ENCODE assay signal across 12 cellular contexts in the genomic region with DNA sequence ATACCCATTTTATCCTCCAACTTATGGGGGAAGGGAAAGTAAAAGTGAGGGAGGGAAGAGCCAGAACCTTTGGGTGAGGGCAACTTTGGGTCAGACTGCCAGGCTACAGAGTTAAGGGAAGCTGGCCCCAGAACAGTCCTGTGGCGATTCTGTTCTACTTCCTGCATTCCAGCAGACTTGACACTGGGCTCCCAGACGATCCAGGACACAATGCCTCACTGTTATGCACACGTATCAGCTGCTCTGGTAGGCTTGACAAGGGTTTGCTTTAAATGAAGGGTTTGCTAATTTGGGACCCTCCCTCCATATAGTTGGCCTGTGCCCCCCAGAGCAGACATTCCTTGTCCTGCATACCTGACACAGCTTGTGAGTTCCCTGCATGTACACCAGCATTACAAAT. TPM values are rescaled to one million over a fixed set of nuclear protein-coding genes. Genes with fewer than 3 reads are reported as not detected.
A peak's percentile ranks its signal among the peaks of the same experiment; 100 is the strongest.
DNase-seq lines count a peak whose midpoint lies in the region; ATAC-seq, FAIRE-seq and TF ChIP-seq lines count a peak whose summit lies in the region.
"Had no signal": no experiment of that assay in that cellular context is flagged by ENCODE, and none has a peak within 500 bp of the region (broad histone marks: within the 10 kb centered on the region; RNA-seq: fewer than 3 reads in every experiment).

No MANE protein-coding gene starts in this region.

- DNase-seq in G401 (ENCODE audit: low spot score) (peak; percentile 36), astrocyte (ENCODE audit: low read depth) (peak; percentile 37), left ventricle myocardium inferior (no peak), pancreas (peak in 2 of 6 donors; percentile 45 to 48), kidney (no peak)
- no peak for DNase-seq in stimulated activated CD4-positive, alpha-beta T cell treated with anti-CD3 and anti-CD28 coated beads, Interleukin-2, amount 100 ng/mL, for 24 hours
- no peak for DNase-seq in stimulated activated CD4-positive, alpha-beta T cell treated with anti-CD3 and anti-CD28 coated beads, Interleukin-4, amount 100 ng/mL, for 1 hour
- DNase-seq: central memory CD4-positive, alpha-beta T cell; NCI-H1092; NCI-H69 had no signal

- in situ Hi-C loops in G401 (cut with HindIII; ENCODE audit: low sequenced_read_pairs) = no loop called here

- peaks cover 37% of the 10 kb centered on the region for H4K20me1 ChIP-seq in astrocyte (ENCODE audit: insufficient read depth, low read length)

- H3K9ac ChIP-seq in astrocyte (ENCODE audit: low read length) (peak overlapping the region; percentile 0), kidney (ENCODE audit: low read length in 2 of 2) (no peak overlapping the region)

- H3K4me1 ChIP-seq in astrocyte (ENCODE audit: insufficient read depth, low read length) (no peaks in the 10 kb centered on the region), left ventricle myocardium inferior (peaks cover 44% of the 10 kb centered on the region), pancreas (no peaks in the 10 kb centered on the region), kidney (ENCODE audit: control insufficient read depth in 1 of 2, insufficient read depth in 1 of 2, low read depth in 1 of 2, low read length in 2 of 2) (no peaks in the 10 kb centered on the region)

- H3K79me2 ChIP-seq in astrocyte (ENCODE audit: insufficient read depth, low read length) = peaks cover 10% of the 10 kb centered on the region

- TF ChIP-seq CTCF in astrocyte (IDR thresholded peaks at IDR 0.05; ENCODE audit: insufficient read depth, low read depth, low read length) (no peak), left ventricle myocardium inferior (IDR thresholded peaks at IDR 0.05; ENCODE audit: borderline replicate concordance) (no peak), pancreas (IDR thresholded peaks at IDR 0.05) (no peak), kidney (IDR thresholded peaks at IDR 0.05; ENCODE audit: borderline replicate concordance, extremely low read depth, insufficient read depth) (no peak)

- ATAC-seq in pancreas = peak; percentile 58 to 86 (median 72)
- no peak for ATAC-seq in GM19455 (IDR thresholded peaks at IDR 0.05; ENCODE audit: unreplicated experiment)

- H3K4me1 Mint-ChIP-seq in astrocyte (ENCODE audit: low read depth, unreplicated experiment) = peaks cover 13% of the 10 kb centered on the region

- H3K4me3 Mint-ChIP-seq in astrocyte (ENCODE audit: unreplicated experiment) = no peak overlapping the region

- WGBS in pancreas, 2 donors = 49 to 53% methylated on average over 3 of the region's 3 CpGs

- H3K27me3 Mint-ChIP-seq in astrocyte (ENCODE audit: low read depth, unreplicated experiment) = no peaks in the 10 kb centered on the region

- intact Hi-C loops in left ventricle myocardium inferior (cut with micrococcal nuclease) = no loop called here
- intact Hi-C loops in pancreas (cut with DNase I) = no loop called here
- intact Hi-C loops in kidney (cut with DNase I) = no loop called here

- H3K27me3 ChIP-seq in astrocyte (ENCODE audit: insufficient read depth, low read length) (no peaks in the 10 kb centered on the region), left ventricle myocardium inferior (ENCODE audit: low read depth) (no peaks in the 10 kb centered on the region), pancreas (no peaks in the 10 kb centered on the region)

- no peak overlapping the region for H3K27ac ChIP-seq in astrocyte (ENCODE audit: low read depth, low read length)
- H3K27ac ChIP-seq in left ventricle myocardium inferior (replicated peaks) = peak overlapping the region; percentile 57
- H3K27ac ChIP-seq in pancreas = peak overlapping the region; percentile 46 to 75 (median 72)
- no peak overlapping the region for H3K27ac ChIP-seq in kidney (ENCODE audit: low read depth in 2 of 2, low read length in 2 of 2)

- H3K36me3 Mint-ChIP-seq in astrocyte (ENCODE audit: low read depth, unreplicated experiment) = peaks cover 9% of the 10 kb centered on the region

- H3K9me3 ChIP-seq in astrocyte (ENCODE audit: insufficient read depth, low read depth, low read length) = no peaks in the 10 kb centered on the region
- H3K9me3 ChIP-seq in left ventricle myocardium inferior (replicated peaks) = no peaks in the 10 kb centered on the region
- H3K9me3 ChIP-seq in pancreas = no peaks in the 10 kb centered on the region
- H3K9me3 ChIP-seq in kidney (ENCODE audit: control insufficient read depth in 1 of 2, low read length in 2 of 2) = no peaks in the 10 kb centered on the region

- no peak overlapping the region for H2AFZ ChIP-seq in astrocyte (ENCODE audit: low read depth, low read length)

- no peaks in the 10 kb centered on the region for H3K9me3 Mint-ChIP-seq in astrocyte (ENCODE audit: unreplicated experiment)

- H3K4me2 ChIP-seq in astrocyte (ENCODE audit: low read length) = no peak overlapping the region

- H3K27ac Mint-ChIP-seq in astrocyte (ENCODE audit: unreplicated experiment) = no peak overlapping the region

- H3K4me3 ChIP-seq in astrocyte (ENCODE audit: insufficient read depth, low read depth, low read length) (no peak overlapping the region), left ventricle myocardium inferior (no peak overlapping the region), pancreas (no peak overlapping the region), kidney (ENCODE audit: low read length in 2 of 2) (no peak overlapping the region)

- H3K36me3 ChIP-seq in astrocyte (ENCODE audit: insufficient read depth, low read length) = peaks cover 39% of the 10 kb centered on the region
- peaks cover 93% of the 10 kb centered on the region for H3K36me3 ChIP-seq in left ventricle myocardium inferior
- H3K36me3 ChIP-seq in pancreas = peaks cover 0 to 54% (median 35%) of the 10 kb centered on the region in 3 donors
- H3K36me3 ChIP-seq in kidney (ENCODE audit: control insufficient read depth in 1 of 2, insufficient read depth in 2 of 2, low read length in 2 of 2) = peaks cover 47 to 48% of the 10 kb centered on the region in 2 donors

- FAIRE-seq in astrocyte (lab: Jason Lieb, UNC) (no peak), pancreas (lab: Jason Lieb, UNC) (no peak), kidney (lab: Jason Lieb, UNC) (no peak)
- FAIRE-seq: urothelium cell line had no signal

RNA-seq across cellular contexts. Expression of a gene that starts 10.7 kb away (rescaled TPM):
- 28.2 and 37.3 TPM in 2 replicates for total RNA-seq in G401 (2014; rRNA removed; shearing (Covaris generic))
- total RNA-seq in astrocyte (39.5 and 45.6 TPM in 2 replicates), left ventricle myocardium inferior (54.0 TPM), pancreas (10 to 100 TPM; 25.9 to 48.6 (median 31.6) TPM), kidney (70.9 TPM)
- polyA plus RNA-seq in pancreas (10 to 100 TPM; 56.2 to 79.6 TPM), kidney (ENCODE audit: insufficient read depth, low read depth, low replicate concordance) (38.8 TPM)

RNA-seq across cellular contexts. Expression of a gene that starts 10.7 kb away (rescaled TPM):
- 1.2 and 4.8 TPM in 2 replicates for total RNA-seq in G401 (2014; rRNA removed; shearing (Covaris generic))
- total RNA-seq in astrocyte (3.9 and 4.1 TPM in 2 replicates), left ventricle myocardium inferior (2.1 TPM), pancreas (1 to 10 TPM; 3.1 to 9.6 (median 5.5) TPM), kidney (14.1 TPM)
- polyA plus RNA-seq in pancreas (10 to 100 TPM; 21.7 to 31.3 TPM), kidney (ENCODE audit: insufficient read depth, low read depth, low replicate concordance) (4.8 TPM)

RNA-seq across cellular contexts. Expression of a gene that starts 45.0 kb away (rescaled TPM):
- total RNA-seq in G401 (2014; rRNA removed; shearing (Covaris generic)) = 21.2 and 27.1 TPM in 2 replicates
- total RNA-seq in astrocyte (38.5 and 40.8 TPM in 2 replicates), left ventricle myocardium inferior (33.6 TPM), pancreas (10 to 100 TPM; 13.4 to 25.8 (median 16.6) TPM), kidney (48.3 TPM)
- polyA plus RNA-seq in pancreas (10 to 100 TPM in 1 of 2 donors, 1 to 10 TPM in 1; 6.3 to 14.7 TPM), kidney (ENCODE audit: insufficient read depth, low read depth, low replicate concordance) (21.0 TPM)

RNA-seq across cellular contexts. Expression of a gene that starts 45.0 kb away (rescaled TPM):
- not detected in 2 replicates for total RNA-seq in G401 (2014; rRNA removed; shearing (Covaris generic))
- total RNA-seq in astrocyte (0.07 and 0.20 TPM in 2 replicates), left ventricle myocardium inferior (0.05 TPM), pancreas (under 1 TPM in 5 of 6 donors, not detected in 1; 0.03 to 0.16 (median 0.03) TPM), kidney (0.25 TPM)
- polyA plus RNA-seq in pancreas (under 1 TPM; 0.04 to 0.09 TPM), kidney (ENCODE audit: insufficient read depth, low read depth, low replicate concordance) (0.17 TPM)

RNA-seq across cellular contexts. Expression of a gene that starts 56.6 kb away (rescaled TPM):
- total RNA-seq in G401 (2014; rRNA removed; shearing (Covaris generic)) = 21.5 and 29.1 TPM in 2 replicates
- total RNA-seq in astrocyte (42.3 and 47.0 TPM in 2 replicates), left ventricle myocardium inferior (12.1 TPM), pancreas (10 to 100 TPM in 5 of 6 donors, 1 to 10 TPM in 1; 9.0 to 29.2 (median 13.4) TPM), kidney (21.6 TPM)
- polyA plus RNA-seq in pancreas (10 to 100 TPM; 20.3 to 31.4 TPM), kidney (ENCODE audit: insufficient read depth, low read depth, low replicate concordance) (16.5 TPM)

Comparison
In these comparisons a context has a peak if more than half of its experiments do, and no peak if none do; other contexts are left out.
1. DNase-seq: peak in G401 (single experiment) and astrocyte (single experiment); none in left ventricle myocardium inferior (single experiment), stimulated activated CD4-positive, alpha-beta T cell treated with anti-CD3 and anti-CD28 coated beads, Interleukin-2, amount 100 ng/mL, for 24 hours (0 of 2), stimulated activated CD4-positive, alpha-beta T cell treated with anti-CD3 and anti-CD28 coated beads, Interleukin-4, amount 100 ng/mL, for 1 hour (single experiment) and kidney (single experiment).
2. H3K27ac ChIP-seq: peak in left ventricle myocardium inferior (single experiment) and pancreas (4 of 4); none in astrocyte (single experiment) and kidney (0 of 2).